10 cellular contexts compared by ENCODE assay signal in the genomic region with DNA sequence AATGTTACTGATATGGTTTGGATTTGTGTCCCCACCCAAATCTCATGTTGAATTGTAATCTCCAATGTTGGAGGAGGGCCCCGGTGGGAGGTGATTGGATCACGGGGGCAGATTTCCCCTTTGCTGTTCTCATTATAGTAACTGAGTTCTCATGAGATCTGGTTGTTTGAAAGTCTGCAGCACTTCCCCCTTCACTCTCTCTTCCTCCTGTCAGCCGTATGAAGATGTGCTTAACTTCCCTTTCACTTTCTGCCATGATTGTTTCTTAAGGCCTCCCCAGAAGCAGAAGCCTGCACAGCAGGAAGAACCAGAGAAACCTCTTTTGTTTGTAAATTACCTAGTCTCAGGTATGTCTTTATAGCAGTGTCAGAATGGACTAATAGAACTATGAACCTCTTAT. TPM values are rescaled to one million over a fixed set of nuclear protein-coding genes. Genes with fewer than 3 reads are reported as not detected.
A peak's percentile ranks its signal among the peaks of the same experiment; 100 is the strongest.
DNase-seq lines count a peak whose midpoint lies in the region; ATAC-seq, FAIRE-seq and TF ChIP-seq lines count a peak whose summit lies in the region.
"Had no signal": no experiment of that assay in that cellular context is flagged by ENCODE, and none has a peak within 500 bp of the region (broad histone marks: within the 10 kb centered on the region; RNA-seq: fewer than 3 reads in every experiment).

No MANE protein-coding gene starts in this region.

- no peaks in the 10 kb centered on the region; the same call in 1 of the 2 replicates for H3K4me1 ChIP-seq in GM12878 (ENCODE audit: control insufficient read depth, insufficient read depth, low read length)
- H3K4me1 ChIP-seq in esophagus squamous epithelium: peaks cover 4 to 22% (median 5%) of the 10 kb centered on the region in 3 donors

- H3K9me3 ChIP-seq in GM12878 (replicated peaks; ENCODE audit: control insufficient read depth, insufficient read depth, low read length) (peaks cover 9% of the 10 kb centered on the region), esophagus squamous epithelium (no peaks in the 10 kb centered on the region)

- H3K36me3 ChIP-seq in GM12878 (ENCODE audit: control insufficient read depth in 2 of 2, insufficient read depth in 2 of 2, low read length in 1 of 2): no peaks in the 10 kb centered on the region; a peak in 2 of 4 replicates
- no peaks in the 10 kb centered on the region for H3K36me3 ChIP-seq in esophagus squamous epithelium

- TF ChIP-seq RAD21 in GM12878 (IDR thresholded peaks at IDR 0.05; ENCODE audit: insufficient read depth, low read depth, low read length): no peak

- TF ChIP-seq POLR2A in GM12878 (IDR thresholded peaks at IDR 0.05; ENCODE audit: low read depth, low read length): no peak
- TF ChIP-seq POLR2A in esophagus squamous epithelium (IDR thresholded peaks at IDR 0.05): no peak

- no peak overlapping the region for H2AFZ ChIP-seq in GM12878 (ENCODE audit: control insufficient read depth, low read depth, low read length)

- ATAC-seq in GM19397 (IDR thresholded peaks at IDR 0.05; ENCODE audit: unreplicated experiment) (peak; percentile 88), HG03378 (IDR thresholded peaks at IDR 0.05; ENCODE audit: unreplicated experiment) (peak; percentile 72), GM12878 (peak; percentile 93)

- H3K79me2 ChIP-seq in GM12878 (ENCODE audit: control insufficient read depth, insufficient read depth, low read length): peaks cover 26% of the 10 kb centered on the region

- peaks cover 5% of the 10 kb centered on the region for H3K9me3 Mint-ChIP-seq in Calu3 (ENCODE audit: low read depth, unreplicated experiment)

- FAIRE-seq in GM12878 (lab: Jason Lieb, UNC): peak; percentile 44

- peak overlapping the region; percentile 35 for H3K27ac Mint-ChIP-seq in Calu3 (ENCODE audit: unreplicated experiment)

- POLR2A ChIA-PET in GM12878 (lab: Charles Lee): interaction anchor here (0.7 kb wide), 1 partner anchor 1764 kb away, joined by 3 read pairs; a partner anchor contains a TSS

- no peak for TF ChIP-seq EP300 in GM12878 (IDR thresholded peaks at IDR 0.05; ENCODE audit: borderline replicate concordance in 1 of 2, control insufficient read depth in 1 of 2, low read depth in 2 of 2, low read length in 2 of 2)

- in situ Hi-C loops in GM12878 (cut with MboI): no loop called here

- H3K36me3 Mint-ChIP-seq in Calu3 (ENCODE audit: insufficient read depth, unreplicated experiment): no peaks in the 10 kb centered on the region

- DNase-seq in Calu3: no peak
- no peak for DNase-seq in GM12878 (ENCODE audit: low read depth, low spot score)
- no peak for DNase-seq in esophagus squamous epithelium (lab: John Stamatoyannopoulos, UW)
- no peak for DNase-seq in iPS-NIHi11 (ENCODE audit: low spot score)
- no peak for DNase-seq in NCI-H2029 (lab: John Stamatoyannopoulos, UW)
- no peak for DNase-seq in occipital lobe (lab: John Stamatoyannopoulos, UW)
- DNase-seq: erythroblast had no signal

- no peak overlapping the region for H3K9ac ChIP-seq in GM12878 (ENCODE audit: control insufficient read depth, insufficient read depth, low read length)

- 22% methylated on average over 3 of the region's 3 CpGs for WGBS in GM12878 (ENCODE audit: insufficient coverage, insufficient replicate concordance, low lambda C conversion rate, missing lambda C conversion rate)
- 55 to 65% methylated on average over 3 of the region's 3 CpGs for WGBS in esophagus squamous epithelium, 2 donors

- intact Hi-C loops in Calu3 (cut with micrococcal nuclease; ENCODE audit: unreplicated experiment): no loop called here
- intact Hi-C loops in GM12878 (cut with micrococcal nuclease; ENCODE audit: unreplicated experiment): no loop called here
- intact Hi-C loops in esophagus squamous epithelium (cut with DNase I): no loop called here

- no peaks in the 10 kb centered on the region for H3K27me3 Mint-ChIP-seq in Calu3 (ENCODE audit: unreplicated experiment)

- H3K4me1 Mint-ChIP-seq in Calu3 (ENCODE audit: low read depth, unreplicated experiment): peaks cover 33% of the 10 kb centered on the region

- no peaks in the 10 kb centered on the region for H4K20me1 ChIP-seq in GM12878 (ENCODE audit: control insufficient read depth, insufficient read depth)

- H3K27ac ChIP-seq in GM12878 (ENCODE audit: control insufficient read depth, insufficient read depth) (0 out of 2 replicates have a peak overlapping the region, but pooled peaks have one; percentile 14), esophagus squamous epithelium (peak overlapping the region in 2 of 4 donors; percentile 40 to 45)
- H3K27ac ChIP-seq: SK-N-MC had no signal

- no peak overlapping the region for H3K4me3 Mint-ChIP-seq in Calu3 (ENCODE audit: low read depth, unreplicated experiment)

- TF ChIP-seq CTCF in Calu3 (IDR thresholded peaks at IDR 0.05; ENCODE audit: unreplicated experiment): no peak
- no peak for TF ChIP-seq CTCF in GM12878 (IDR thresholded peaks at IDR 0.05 in 2 of 3, conservative IDR thresholded peaks at IDR 0.05 in 1 of 3; ENCODE audit: control insufficient read depth in 2 of 3, extremely low read depth in 1 of 3, insufficient read depth in 1 of 3, low read depth in 3 of 3, low read length in 3 of 3)
- no peak for TF ChIP-seq CTCF in esophagus squamous epithelium (IDR thresholded peaks at IDR 0.05)

- RAD21 ChIA-PET in GM12878 (lab: Charles Lee; ENCODE audit: unreplicated experiment): no interaction called here

- H3K4me3 ChIP-seq in GM12878: no peak overlapping the region
- no peak overlapping the region for H3K4me3 ChIP-seq in esophagus squamous epithelium
- H3K4me3 ChIP-seq: SK-N-MC had no signal

- H3K4me2 ChIP-seq in GM12878 (ENCODE audit: control insufficient read depth, insufficient read depth): peak overlapping the region; percentile 44

- SMC1A ChIA-PET in GM12878 (lab: Charles Lee; ENCODE audit: uncharacterized antibody, unreplicated experiment): interaction anchor here (1.4 kb wide), 1 partner anchor 36 kb away, joined by 3 read pairs; no protein-coding TSS in a partner anchor

- CTCF ChIA-PET in Calu3 (lab: Charles Lee) (no interaction called here), GM12878 (lab: Yijun Ruan, JAX) (interaction anchor here (1.7 kb wide), 1 partner anchor 15 kb away, joined by 5 read pairs; no protein-coding TSS in a partner anchor)

- H3K27me3 ChIP-seq in GM12878 (replicated peaks in 1 of 2; ENCODE audit: control insufficient read depth in 2 of 2, insufficient read depth in 2 of 2, low read length in 1 of 2): no peaks in the 10 kb centered on the region
- no peaks in the 10 kb centered on the region for H3K27me3 ChIP-seq in esophagus squamous epithelium

- BruUV-seq in Calu3 (replicated peaks; lab: Mats Ljungman, UMichigan): no TSS peak
- BruUV-seq in GM12878 (replicated peaks; lab: Mats Ljungman, UMichigan): no TSS peak

TF ChIP-seq in GM12878, 131 proteins besides CTCF, POLR2A, EP300 and RAD21 (continues in another document):
- TF ChIP-seq, protein P1, sequence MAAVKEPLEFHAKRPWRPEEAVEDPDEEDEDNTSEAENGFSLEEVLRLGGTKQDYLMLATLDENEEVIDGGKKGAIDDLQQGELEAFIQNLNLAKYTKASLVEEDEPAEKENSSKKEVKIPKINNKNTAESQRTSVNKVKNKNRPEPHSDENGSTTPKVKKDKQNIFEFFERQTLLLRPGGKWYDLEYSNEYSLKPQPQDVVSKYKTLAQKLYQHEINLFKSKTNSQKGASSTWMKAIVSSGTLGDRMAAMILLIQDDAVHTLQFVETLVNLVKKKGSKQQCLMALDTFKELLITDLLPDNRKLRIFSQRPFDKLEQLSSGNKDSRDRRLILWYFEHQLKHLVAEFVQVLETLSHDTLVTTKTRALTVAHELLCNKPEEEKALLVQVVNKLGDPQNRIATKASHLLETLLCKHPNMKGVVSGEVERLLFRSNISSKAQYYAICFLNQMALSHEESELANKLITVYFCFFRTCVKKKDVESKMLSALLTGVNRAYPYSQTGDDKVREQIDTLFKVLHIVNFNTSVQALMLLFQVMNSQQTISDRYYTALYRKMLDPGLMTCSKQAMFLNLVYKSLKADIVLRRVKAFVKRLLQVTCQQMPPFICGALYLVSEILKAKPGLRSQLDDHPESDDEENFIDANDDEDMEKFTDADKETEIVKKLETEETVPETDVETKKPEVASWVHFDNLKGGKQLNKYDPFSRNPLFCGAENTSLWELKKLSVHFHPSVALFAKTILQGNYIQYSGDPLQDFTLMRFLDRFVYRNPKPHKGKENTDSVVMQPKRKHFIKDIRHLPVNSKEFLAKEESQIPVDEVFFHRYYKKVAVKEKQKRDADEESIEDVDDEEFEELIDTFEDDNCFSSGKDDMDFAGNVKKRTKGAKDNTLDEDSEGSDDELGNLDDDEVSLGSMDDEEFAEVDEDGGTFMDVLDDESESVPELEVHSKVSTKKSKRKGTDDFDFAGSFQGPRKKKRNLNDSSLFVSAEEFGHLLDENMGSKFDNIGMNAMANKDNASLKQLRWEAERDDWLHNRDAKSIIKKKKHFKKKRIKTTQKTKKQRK (IDR thresholded peaks at IDR 0.05; ENCODE audit: low read depth, low read length): no peak
- TF ChIP-seq CBX5 (IDR thresholded peaks at IDR 0.05; ENCODE audit: low read depth): peak; percentile 76
- TF ChIP-seq CREB1 (IDR thresholded peaks at IDR 0.05; ENCODE audit: low read depth): no peak
- 0 out of 4 replicates have a peak, but pooled peaks of 1 of the 2 experiments have one; percentile 51 for TF ChIP-seq ETV6 (conservative IDR thresholded peaks at IDR 0.05 in 1 of 2, IDR thresholded peaks at IDR 0.05 in 1 of 2; ENCODE audit: borderline replicate concordance in 1 of 2, low read depth in 1 of 2)
- TF ChIP-seq ZNF24 (IDR thresholded peaks at IDR 0.05): no peak
- TF ChIP-seq YY1 (IDR thresholded peaks at IDR 0.05; ENCODE audit: low read depth, low read length): no peak
- no peak for TF ChIP-seq SMAD5 (IDR thresholded peaks at IDR 0.05; ENCODE audit: low read depth)

RNA-seq across cellular contexts. Expression of gene TRIM33, which starts 28.4 kb away (rescaled TPM):
- total RNA-seq in Calu3 (2022): 42.0 and 46.8 TPM in 2 replicates
- total RNA-seq in GM12878 (2013; cell fraction: nucleolus; rRNA removed): 126 and 127 TPM in 2 replicates
- 27.7 and 40.3 TPM in 2 replicates for total RNA-seq in GM12878 (2014; rRNA removed)
- total RNA-seq in GM12878 (2014; rRNA removed; fragmentation: Illumina TruSeq; extraction: Trizol): 28.2 and 36.1 TPM in 2 replicates
- 24.9 and 28.7 TPM in 2 replicates for total RNA-seq in GM12878 (2021)
- 9.1 TPM for polyA plus RNA-seq in GM12878 (2011; ENCODE audit: low read depth)
- polyA plus RNA-seq in GM12878 (2011; rRNA removed): 32.7 and 35.6 TPM in 2 replicates
- polyA plus RNA-seq in GM12878 (2011; cell fraction: cytosol; rRNA removed): 13.5 and 14.4 TPM in 2 replicates
- polyA plus RNA-seq in GM12878 (2011; cell fraction: nucleus; rRNA removed): 24.8 and 28.0 TPM in 2 replicates
- polyA plus RNA-seq in GM12878 (2012): 12.0 and 13.0 TPM in 2 replicates
- 27.3 and 36.5 TPM in 2 replicates for polyA plus RNA-seq in GM12878 (2014; fragmentation: Illumina TruSeq; extraction: Trizol)
- 10 to 100 TPM in 1 of 2 experiments, 1 to 10 TPM in 1; 9.0 to 10.6 TPM for polyA plus RNA-seq in GM12878 (2014; fragmentation: Nextera tagmentation; extraction: Ambion mirVana)
- polyA plus RNA-seq in GM12878 (2014; rRNA removed): 16.8 and 23.4 TPM in 2 replicates
- polyA plus RNA-seq in GM12878 (2016; fragmentation: Nextera tagmentation; extraction: Ambion mirVana): 10 to 100 TPM; 12.8 to 16.6 TPM
- polyA minus RNA-seq in GM12878 (2011; rRNA and poly(A)+ RNA removed): 34.2 and 48.7 TPM in 2 replicates
- 15.1 and 23.7 TPM in 2 replicates for polyA minus RNA-seq in GM12878 (2011; cell fraction: cytosol; rRNA and poly(A)+ RNA removed)
- polyA minus RNA-seq in GM12878 (2011; cell fraction: nucleus; rRNA and poly(A)+ RNA removed): 25.6 and 41.3 TPM in 2 replicates
- total RNA-seq in esophagus squamous epithelium: 10 to 100 TPM; 19.1 to 38.7 (median 25.4) TPM
- total RNA-seq in occipital lobe: 85.6 TPM
